In genomic region chr11:118277312-118277711, GRCh38 we compare ENCODE assay signal across 15 cellular contexts. TPM values are rescaled to one million over a fixed set of nuclear protein-coding genes. Genes with fewer than 3 reads are reported as not detected.
DNase-seq lines count a peak whose midpoint lies in the region; FAIRE-seq and TF ChIP-seq lines count a peak whose summit lies in the region.
"Had no signal": no experiment of that assay in that cellular context is flagged by ENCODE, and none has a peak within 500 bp of the region (broad histone marks: within the 10 kb centered on the region; RNA-seq: fewer than 3 reads in every experiment).

No MANE protein-coding gene starts in this region.

- CTCF ChIA-PET in mammary epithelial cell (lab: Charles Lee; ENCODE audit: low non-redundant PET) = no interaction called here

- H3K9me3 Mint-ChIP-seq in T-helper 2 cell treated with Interferon-gamma antibody and Interleukin-4, amounts not matched to agents 5 μg/mL and 100 μg/mL, for 36 hours = no peaks in the 10 kb centered on the region

- H3K36me3 Mint-ChIP-seq in T-helper 2 cell treated with Interferon-gamma antibody and Interleukin-4, amounts not matched to agents 5 μg/mL and 100 μg/mL, for 36 hours (ENCODE audit: low read depth) = no peaks in the 10 kb centered on the region

- no peaks in the 10 kb centered on the region for H4K20me1 ChIP-seq in mammary epithelial cell (ENCODE audit: insufficient read depth, low read length)

- peak; percentile 18 for DNase-seq in GM18507 (ENCODE audit: extremely low spot score, insufficient read length, low read depth)
- peak; percentile 84 for DNase-seq in M059J (ENCODE audit: low read depth)
- peak; percentile 90 for DNase-seq in mammary epithelial cell
- peak; percentile 82 for DNase-seq in renal cortical epithelial cell (ENCODE audit: low read depth)
- no peak for DNase-seq in COR-L47 (lab: John Stamatoyannopoulos, UW)
- DNase-seq in T-helper 2 cell treated with Interferon-gamma antibody and Interleukin-4, amounts not matched to agents 5 μg/mL and 100 μg/mL, for 36 hours (ENCODE audit: low spot score) = no peak
- no peak for DNase-seq in NOMO-1 treated with DMSO at 0.1 percent for 48 hours (lab: John Stamatoyannopoulos, UW; ENCODE audit: unreplicated experiment)
- DNase-seq in NCI-H2227 (lab: John Stamatoyannopoulos, UW; ENCODE audit: unreplicated experiment) = no peak
- DNase-seq: NCI-H146, T1000, testis had no signal

- no peaks in the 10 kb centered on the region for H3K79me2 ChIP-seq in mammary epithelial cell (ENCODE audit: insufficient read depth, low read length)

- peaks cover 45% of the 10 kb centered on the region for H3K4me1 ChIP-seq in mammary epithelial cell (ENCODE audit: insufficient read depth, low read length)
- H3K4me1 ChIP-seq: ascending aorta, testis had no signal

- H3K27me3 Mint-ChIP-seq in T-helper 2 cell treated with Interferon-gamma antibody and Interleukin-4, amounts not matched to agents 5 μg/mL and 100 μg/mL, for 36 hours (ENCODE audit: low read depth) = no peaks in the 10 kb centered on the region

- peak overlapping the region; percentile 40 for H3K27ac ChIP-seq in mammary epithelial cell (ENCODE audit: insufficient read depth, low read depth, low read length)
- H3K27ac ChIP-seq: ascending aorta, testis had no signal

- H2AFZ ChIP-seq in mammary epithelial cell (ENCODE audit: low read depth, low read length) = peak overlapping the region; percentile 14

- in situ Hi-C loops in mammary epithelial cell (cut with MboI; ENCODE audit: low sequenced_read_pairs in 2 of 2) = no loop called here

- peak overlapping the region; percentile 67 for H3K4me2 ChIP-seq in mammary epithelial cell (ENCODE audit: insufficient read depth, low read depth, low read length)

- no peak overlapping the region for H3K27ac Mint-ChIP-seq in T-helper 2 cell treated with Interferon-gamma antibody and Interleukin-4, amounts not matched to agents 5 μg/mL and 100 μg/mL, for 36 hours

- no peaks in the 10 kb centered on the region for H3K36me3 ChIP-seq in mammary epithelial cell (ENCODE audit: insufficient read depth, low read length)
- H3K36me3 ChIP-seq: ascending aorta had no signal

- FAIRE-seq in GM18507 (lab: Jason Lieb, UNC) = peak; percentile 75
- FAIRE-seq: G401.6 had no signal

- no peak overlapping the region for H3K4me3 ChIP-seq in mammary epithelial cell (replicated peaks in 1 of 3; ENCODE audit: insufficient read depth in 1 of 3, low read depth in 2 of 3, low read length in 3 of 3)
- H3K4me3 ChIP-seq: ascending aorta, testis had no signal

- 7% methylated on average over 1 of the region's 1 CpG for WGBS in mammary epithelial cell (ENCODE audit: low coverage, missing lambda C conversion rate)

- H3K9me3 ChIP-seq in mammary epithelial cell (replicated peaks; ENCODE audit: insufficient read depth, low read length) = no peaks in the 10 kb centered on the region
- H3K9me3 ChIP-seq: ascending aorta, testis had no signal

- H3K9ac ChIP-seq in mammary epithelial cell (ENCODE audit: insufficient read depth, low read length) = no peak overlapping the region

- intact Hi-C loops in mammary epithelial cell (cut with micrococcal nuclease) = no loop called here

- no TSS peak for BruUV-seq in mammary epithelial cell (replicated peaks; lab: Mats Ljungman, UMichigan)

- no peak for TF ChIP-seq CTCF in mammary epithelial cell (conservative IDR thresholded peaks at IDR 0.05 in 1 of 2, IDR thresholded peaks at IDR 0.05 in 1 of 2; ENCODE audit: extremely low read depth in 1 of 2, insufficient read depth in 1 of 2, low read depth in 1 of 2, low read length in 2 of 2)

- dilution Hi-C loops in mammary epithelial cell (cut with HindIII; ENCODE audit: low sequenced_read_pairs) = no loop called here

- H3K4me3 Mint-ChIP-seq in T-helper 2 cell treated with Interferon-gamma antibody and Interleukin-4, amounts not matched to agents 5 μg/mL and 100 μg/mL, for 36 hours = no peak overlapping the region

- no peaks in the 10 kb centered on the region for H3K27me3 ChIP-seq in mammary epithelial cell (ENCODE audit: insufficient read depth, low read length)
- H3K27me3 ChIP-seq: ascending aorta, testis had no signal

- peaks cover 45% of the 10 kb centered on the region for H3K4me1 Mint-ChIP-seq in T-helper 2 cell treated with Interferon-gamma antibody and Interleukin-4, amounts not matched to agents 5 μg/mL and 100 μg/mL, for 36 hours (ENCODE audit: low read depth)

RNA-seq across cellular contexts. Expression of gene MPZL2, which starts 13.2 kb away (rescaled TPM):
- 13.6 and 19.6 TPM in 2 replicates for total RNA-seq in M059J (2014; rRNA removed; shearing (Covaris generic))
- total RNA-seq in mammary epithelial cell (10 to 100 TPM; 82.5 to 92.3 TPM), renal cortical epithelial cell (28.6 and 53.3 TPM in 2 replicates)
- 82.9 TPM for polyA plus RNA-seq in mammary epithelial cell
- 105 TPM for polyA minus RNA-seq in mammary epithelial cell
- total RNA-seq: myocyte had no signal

RNA-seq across cellular contexts. Expression of gene MPZL3, which starts 25.1 kb away (rescaled TPM):
- total RNA-seq in M059J (2014; rRNA removed; shearing (Covaris generic)) = 5.7 and 8.7 TPM in 2 replicates
- total RNA-seq in mammary epithelial cell (10 to 100 TPM; 10.9 to 25.7 TPM), renal cortical epithelial cell (15.8 and 41.8 TPM in 2 replicates)
- 4.3 TPM for polyA plus RNA-seq in mammary epithelial cell
- 25.3 TPM for polyA minus RNA-seq in mammary epithelial cell
- total RNA-seq: myocyte had no signal

RNA-seq across cellular contexts. Expression of gene CD3E, which starts 27.2 kb away (rescaled TPM):
- total RNA-seq in M059J (2014; rRNA removed; shearing (Covaris generic)) = not detected in 2 replicates
- total RNA-seq in mammary epithelial cell (not detected), renal cortical epithelial cell (not detected in 2 replicates)
- not detected for polyA plus RNA-seq in mammary epithelial cell
- not detected for polyA minus RNA-seq in mammary epithelial cell
- total RNA-seq: ascending aorta, glomerular endothelial cell, myocyte had no signal

RNA-seq across cellular contexts. Expression of gene JAML, which starts 52.5 kb away (rescaled TPM):
- not detected in 2 replicates for total RNA-seq in M059J (2014; rRNA removed; shearing (Covaris generic))
- total RNA-seq in mammary epithelial cell (not detected), renal cortical epithelial cell (not detected in 2 replicates)
- not detected for polyA plus RNA-seq in mammary epithelial cell
- polyA minus RNA-seq in mammary epithelial cell = not detected
- total RNA-seq: ascending aorta, glomerular endothelial cell, myocyte had no signal

Comparison
In these comparisons a context has a peak if more than half of its experiments do, and no peak if none do; other contexts are left out.
1. DNase-seq: peak in GM18507 (single experiment), M059J (single experiment), mammary epithelial cell (single experiment) and renal cortical epithelial cell (single experiment); none in COR-L47 (single experiment), T-helper 2 cell treated with Interferon-gamma antibody and Interleukin-4, amounts not matched to agents 5 μg/mL and 100 μg/mL, for 36 hours (single experiment), NOMO-1 treated with DMSO at 0.1 percent for 48 hours (single experiment) and NCI-H2227 (single experiment).